In the genomic region with DNA sequence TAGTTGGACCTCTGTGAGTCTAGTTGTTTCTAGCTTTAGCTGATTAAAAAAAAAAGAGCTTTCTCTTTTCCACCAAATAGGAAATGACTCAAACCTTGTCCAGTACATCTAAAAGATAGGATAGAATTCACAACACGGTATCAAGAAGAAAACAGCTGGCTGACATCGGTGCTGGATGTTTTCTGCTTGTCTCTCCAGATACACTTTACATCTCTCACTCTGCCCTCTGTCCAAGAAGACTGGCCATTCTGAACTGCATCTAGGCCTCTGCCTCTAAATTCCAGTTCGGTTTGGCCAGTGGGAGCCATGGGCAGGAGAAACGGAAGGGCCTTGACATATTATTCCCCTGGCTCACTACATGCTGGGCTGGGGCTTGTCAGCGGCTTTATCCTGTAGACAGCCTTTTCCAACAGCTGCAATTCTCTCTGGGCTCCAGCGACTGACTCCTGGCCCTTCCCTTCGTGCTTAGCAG, we compare ENCODE assay signal across 15 cellular contexts. TPM values are rescaled to one million over a fixed set of nuclear protein-coding genes. Genes with fewer than 3 reads are reported as not detected.
DNase-seq lines count a peak whose midpoint lies in the region; TF ChIP-seq lines count a peak whose summit lies in the region.
"Had no signal": no experiment of that assay in that cellular context is flagged by ENCODE, and none has a peak within 500 bp of the region (broad histone marks: within the 10 kb centered on the region; RNA-seq: fewer than 3 reads in every experiment).

No MANE protein-coding gene starts in this region.

- DNase-seq in RPMI7951 (ENCODE audit: low read depth) (peak; percentile 2), esophagus muscularis mucosa (ENCODE audit: extremely low spot score) (no peak), spleen (no peak), SIG-M5 treated with dmso at 0.1 percent for 504 hours (lab: John Stamatoyannopoulos, UW; ENCODE audit: unreplicated experiment) (no peak), DMS 273 treated with DMSO at 0.1 percent for 48 hours (lab: John Stamatoyannopoulos, UW) (no peak), NCI-H345 treated with DMSO at 0.1 percent for 48 hours (lab: John Stamatoyannopoulos, UW; ENCODE audit: unreplicated experiment) (no peak)
- DNase-seq in activated naive CD4-positive, alpha-beta T cell treated with anti-CD3 and anti-CD28 coated beads for 36 hours = no peak
- DNase-seq: activated CD8-positive, alpha-beta T cell treated with anti-CD3 and anti-CD28 coated beads, Interleukin-2, amount 10 ng/mL, durations not matched to agents 7 days and 5 days; activated gamma-delta T cell; foreskin melanocyte; T-helper 9 cell had no signal

- intact Hi-C loops in esophagus muscularis mucosa (cut with DNase I) = no loop called here
- intact Hi-C loops in spleen (cut with DNase I; ENCODE audit: low total_unique reads) = no loop called here
- intact Hi-C loops in activated naive CD4-positive, alpha-beta T cell treated with anti-CD3 and anti-CD28 coated beads for 36 hours (cut with micrococcal nuclease) = no loop called here

- TF ChIP-seq POLR2A in esophagus muscularis mucosa (IDR thresholded peaks at IDR 0.05; ENCODE audit: low read depth) (no peak), spleen (IDR thresholded peaks at IDR 0.05) (no peak)

- no peak overlapping the region for H3K4me3 ChIP-seq in esophagus muscularis mucosa
- H3K4me3 ChIP-seq in liver (ENCODE audit: low read depth in 1 of 3, low read length in 3 of 3) = no peak overlapping the region
- H3K4me3 ChIP-seq in spleen = no peak overlapping the region

- H3K27ac ChIP-seq in esophagus muscularis mucosa (replicated peaks in 1 of 4) (peak overlapping the region; percentile 13 to 63 (median 54)), liver (ENCODE audit: low read depth in 1 of 2, low read length in 2 of 2) (peak overlapping the region in 1 of 2 donors; percentile 42), spleen (peak overlapping the region; percentile 16 to 78 (median 50))

- no peaks in the 10 kb centered on the region for H3K9me3 ChIP-seq in esophagus muscularis mucosa
- peaks cover 0 to 4% (median 0%) of the 10 kb centered on the region in 4 donors for H3K9me3 ChIP-seq in liver (ENCODE audit: control insufficient read depth in 4 of 4, low read length in 3 of 4)
- no peaks in the 10 kb centered on the region for H3K9me3 ChIP-seq in spleen

- WGBS in esophagus muscularis mucosa = 39% methylated on average over 7 of the region's 7 CpGs
- whole genome bisulfite sequencing in liver = 46% methylated on average over 7 of the region's 7 CpGs
- 39 to 62% (median 50%) methylated on average over 7 of the region's 7 CpGs for WGBS in spleen, 5 donors

- TF ChIP-seq CTCF in esophagus muscularis mucosa (IDR thresholded peaks at IDR 0.05) (no peak), liver (IDR thresholded peaks at IDR 0.05; ENCODE audit: low read depth, low read length, missing input control) (no peak), spleen (IDR thresholded peaks at IDR 0.05 in 8 of 11, conservative IDR thresholded peaks at IDR 0.05 in 3 of 11) (no peak)

- no peaks in the 10 kb centered on the region for H3K36me3 ChIP-seq in esophagus muscularis mucosa
- no peaks in the 10 kb centered on the region for H3K36me3 ChIP-seq in liver (ENCODE audit: control insufficient read depth in 4 of 4, insufficient read depth in 3 of 4, low read depth in 1 of 4, low read length in 3 of 4)
- H3K36me3 ChIP-seq in spleen = no peaks in the 10 kb centered on the region

- no peaks in the 10 kb centered on the region for H3K36me3 Mint-ChIP-seq in activated naive CD4-positive, alpha-beta T cell treated with anti-CD3 and anti-CD28 coated beads for 36 hours (ENCODE audit: low read depth)
- H3K36me3 Mint-ChIP-seq: CD14-positive monocyte had no signal

- H3K4me3 Mint-ChIP-seq in activated naive CD4-positive, alpha-beta T cell treated with anti-CD3 and anti-CD28 coated beads for 36 hours = no peak overlapping the region
- H3K4me3 Mint-ChIP-seq: activated CD8-positive, alpha-beta T cell treated with anti-CD3 and anti-CD28 coated beads, Interleukin-2, amount 10 ng/mL, durations not matched to agents 7 days and 5 days; CD14-positive monocyte had no signal

- H3K27ac Mint-ChIP-seq in activated naive CD4-positive, alpha-beta T cell treated with anti-CD3 and anti-CD28 coated beads for 36 hours = no peak overlapping the region
- H3K27ac Mint-ChIP-seq: activated CD8-positive, alpha-beta T cell treated with anti-CD3 and anti-CD28 coated beads, Interleukin-2, amount 10 ng/mL, durations not matched to agents 7 days and 5 days; CD14-positive monocyte had no signal

- H3K27me3 Mint-ChIP-seq in activated naive CD4-positive, alpha-beta T cell treated with anti-CD3 and anti-CD28 coated beads for 36 hours (ENCODE audit: low read depth) = peaks cover 2% of the 10 kb centered on the region

- TF ChIP-seq EP300 in esophagus muscularis mucosa (IDR thresholded peaks at IDR 0.05) = no peak

- no peak overlapping the region for H3K9ac ChIP-seq in liver (ENCODE audit: low read depth in 1 of 2, low read length in 2 of 2)

- no peaks in the 10 kb centered on the region for H3K4me1 Mint-ChIP-seq in activated naive CD4-positive, alpha-beta T cell treated with anti-CD3 and anti-CD28 coated beads for 36 hours (ENCODE audit: low read depth)
- H3K4me1 Mint-ChIP-seq: CD14-positive monocyte had no signal

- H3K27me3 ChIP-seq in esophagus muscularis mucosa (peaks cover 0 to 3% (median 0%) of the 10 kb centered on the region in 4 donors), liver (ENCODE audit: control insufficient read depth in 4 of 4, insufficient read depth in 4 of 4, low read length in 3 of 4) (no peaks in the 10 kb centered on the region), spleen (replicated peaks in 1 of 7) (no peaks in the 10 kb centered on the region)

- CTCF ChIA-PET in activated naive CD4-positive, alpha-beta T cell treated with anti-CD3 and anti-CD28 coated beads for 36 hours (lab: Charles Lee) = interaction anchor here (1.4 kb wide), 1 partner anchor 12 kb away, joined by 3 read pairs; no protein-coding TSS in a partner anchor

- no peaks in the 10 kb centered on the region for H3K9me3 Mint-ChIP-seq in activated naive CD4-positive, alpha-beta T cell treated with anti-CD3 and anti-CD28 coated beads for 36 hours

- no peak for TF ChIP-seq RAD21 in liver (IDR thresholded peaks at IDR 0.05)

- peaks cover 4 to 10% (median 5%) of the 10 kb centered on the region in 4 donors for H3K4me1 ChIP-seq in esophagus muscularis mucosa
- no peaks in the 10 kb centered on the region for H3K4me1 ChIP-seq in liver (ENCODE audit: control insufficient read depth in 4 of 4, insufficient read depth in 4 of 4, low read length in 3 of 4)
- H3K4me1 ChIP-seq in spleen = peaks cover 0 to 7% (median 0%) of the 10 kb centered on the region in 6 donors

TF ChIP-seq in liver, 16 proteins besides CTCF, POLR2A, EP300 and RAD21:
- TF ChIP-seq NR2F2 (IDR thresholded peaks at IDR 0.05) = peak; percentile 77
- no peak for TF ChIP-seq GABPA (IDR thresholded peaks at IDR 0.05 in 1 of 2, conservative IDR thresholded peaks at IDR 0.05 in 1 of 2)

RNA-seq across cellular contexts. Expression of a gene that starts 57.3 kb away (rescaled TPM):
- not detected in 2 replicates for total RNA-seq in RPMI7951 (2014; rRNA removed; shearing (Covaris generic))
- 10 to 100 TPM in 3 of 4 donors, 1 to 10 TPM in 1; 9.1 to 38.6 (median 19.8) TPM for total RNA-seq in esophagus muscularis mucosa
- under 1 TPM; 0.25 to 0.56 TPM for total RNA-seq in liver
- polyA plus RNA-seq in liver = under 1 TPM in 1 of 2 donors, not detected in 1; 0.63 TPM
- total RNA-seq in spleen = under 1 TPM in 5 of 7 donors, not detected in 2; 0.34 to 0.66 (median 0.46) TPM
- 1 to 10 TPM in 1 of 3 donors, under 1 TPM in 2; 0.52 to 1.2 (median 0.87) TPM for polyA plus RNA-seq in spleen
- total RNA-seq in activated naive CD4-positive, alpha-beta T cell treated with anti-CD3 and anti-CD28 coated beads for 36 hours = under 1 TPM; 0.72 to 0.77 TPM
- total RNA-seq: mononuclear cell, temporal lobe had no signal
- polyA plus RNA-seq: CD14-positive monocyte had no signal

Comparison
In these comparisons a context has a peak if more than half of its experiments do, and no peak if none do; other contexts are left out.
1. RNA of a gene that starts 57.3 kb away (total RNA-seq): 9.1 to 38.6 TPM in esophagus muscularis mucosa; 0.72 to 0.77 TPM in activated naive CD4-positive, alpha-beta T cell treated with anti-CD3 and anti-CD28 coated beads for 36 hours, 0.25 to 0.56 TPM in liver, 0.34 to 0.66 TPM in spleen and not detected in RPMI7951; every median in the first group is over 4 times any median in the second.